ENCODE assay signal across 9 cellular contexts in the genomic region with DNA sequence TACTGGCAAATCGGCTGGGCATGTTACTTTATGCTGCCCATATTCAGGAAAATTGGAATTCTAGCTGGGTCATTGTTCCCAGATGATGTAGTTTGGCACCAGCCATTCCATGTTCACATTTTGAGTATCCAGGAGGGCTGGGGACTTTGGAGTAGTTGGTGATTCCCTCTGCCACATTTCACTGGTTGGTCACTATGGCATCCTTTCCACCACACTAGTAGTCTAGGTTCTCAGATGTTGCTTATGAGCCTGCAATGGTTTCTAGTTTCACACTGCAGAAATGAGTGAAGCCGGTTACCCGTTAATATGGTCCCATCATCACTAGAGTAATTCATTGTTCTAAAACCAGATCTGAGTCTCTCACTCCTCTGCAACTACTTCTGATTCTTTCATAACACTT. TPM values are rescaled to one million over a fixed set of nuclear protein-coding genes. Genes with fewer than 3 reads are reported as not detected.
DNase-seq lines count a peak whose midpoint lies in the region; ATAC-seq and TF ChIP-seq lines count a peak whose summit lies in the region.
"Had no signal": no experiment of that assay in that cellular context is flagged by ENCODE, and none has a peak within 500 bp of the region (broad histone marks: within the 10 kb centered on the region; RNA-seq: fewer than 3 reads in every experiment).

No MANE protein-coding gene starts in this region.

- no peak for TF ChIP-seq EP300 in stomach (IDR thresholded peaks at IDR 0.05)

- TF ChIP-seq POLR2A in heart left ventricle (IDR thresholded peaks at IDR 0.05) (no peak), stomach (IDR thresholded peaks at IDR 0.05) (no peak)

- TF ChIP-seq CTCF in heart left ventricle (IDR thresholded peaks at IDR 0.05) = no peak
- no peak for TF ChIP-seq CTCF in stomach (IDR thresholded peaks at IDR 0.05)

- H3K4me3 ChIP-seq in heart left ventricle (no peak overlapping the region), SK-N-MC (no peak overlapping the region), stomach (peak overlapping the region in 1 of 4 donors; percentile 3)

- ATAC-seq in heart left ventricle (no peak), Right ventricle myocardium inferior (no peak), HG03139 (IDR thresholded peaks at IDR 0.05; ENCODE audit: unreplicated experiment) (no peak)
- ATAC-seq: left lung had no signal

- H3K9ac ChIP-seq in SK-N-MC (ENCODE audit: insufficient read length) = no peak overlapping the region

- peak overlapping the region in 7 of 12 donors; percentile 6 to 96 (median 85) for H3K27ac ChIP-seq in heart left ventricle
- H3K27ac ChIP-seq in SK-N-MC = 0 out of 2 replicates have a peak overlapping the region, but pooled peaks have one; percentile 5
- H3K27ac ChIP-seq in epithelial cell of prostate = peak overlapping the region; percentile 84
- H3K27ac ChIP-seq in stomach = peak overlapping the region in 3 of 5 donors; percentile 61 to 81 (median 71)

- H3K36me3 ChIP-seq in heart left ventricle = no peaks in the 10 kb centered on the region
- H3K36me3 ChIP-seq in SK-N-MC (ENCODE audit: insufficient read depth, low read length) = no peaks in the 10 kb centered on the region
- no peaks in the 10 kb centered on the region for H3K36me3 ChIP-seq in stomach

- no peaks in the 10 kb centered on the region for H3K27me3 ChIP-seq in heart left ventricle
- no peaks in the 10 kb centered on the region for H3K27me3 ChIP-seq in stomach
- H3K27me3 ChIP-seq: left lung had no signal

- intact Hi-C loops in heart left ventricle (cut with DNase I) (loop anchor here in 6 of 10 donors (5.0 kb wide), 3 partner anchors 48 to 63 kb away; no protein-coding TSS in a partner anchor), Right ventricle myocardium inferior (cut with DNase I) (no loop called here), stomach (cut with DNase I; ENCODE audit: low total_unique reads) (no loop called here)

- H3K9me3 ChIP-seq in heart left ventricle (no peaks in the 10 kb centered on the region), SK-N-MC (ENCODE audit: low read depth, low read length) (no peaks in the 10 kb centered on the region), stomach (no peaks in the 10 kb centered on the region)
- H3K9me3 ChIP-seq: left lung had no signal

- H3K4me1 ChIP-seq in heart left ventricle (peaks cover 5 to 90% (median 74%) of the 10 kb centered on the region in 12 donors), stomach (peaks cover 50 to 91% (median 68%) of the 10 kb centered on the region in 4 donors)

- DNase-seq in heart left ventricle (no peak), Right ventricle myocardium inferior (ENCODE audit: missing footprints) (no peak), SK-N-MC (ENCODE audit: low read depth, low spot score) (no peak), epithelial cell of prostate (ENCODE audit: low read depth, low spot score) (no peak), stomach (no peak), DMS153 treated with DMSO at 0.1 percent for 48 hours (lab: John Stamatoyannopoulos, UW; ENCODE audit: unreplicated experiment) (no peak)
- DNase-seq in effector CD4-positive, alpha-beta T cell = no peak
- DNase-seq: left lung had no signal

- 83 to 93% (median 91%) methylated on average over 3 of the region's 3 CpGs for WGBS in heart left ventricle, 4 donors
- 79 to 89% (median 88%) methylated on average over 3 of the region's 3 CpGs for WGBS in stomach, 5 donors

RNA-seq across cellular contexts. Expression of a gene that starts 4.6 kb away (rescaled TPM):
- total RNA-seq in heart left ventricle (10 to 100 TPM; 24.2 to 63.3 (median 32.0) TPM), Right ventricle myocardium inferior (23.3 TPM), stomach (10 to 100 TPM; 13.9 to 26.8 (median 21.7) TPM)
- polyA plus RNA-seq in heart left ventricle (10 to 100 TPM; 18.5 to 93.8 TPM), stomach (10 to 100 TPM; 10.8 to 15.3 (median 13.8) TPM)

Comparison
In these comparisons a context has a peak if more than half of its experiments do, and no peak if none do; other contexts are left out.
1. intact Hi-C loops: an anchor here in heart left ventricle (5.0 kb wide); none called in Right ventricle myocardium inferior and stomach.
2. H3K27ac ChIP-seq: peak in every context shown above with its lines; median percentile 85 in heart left ventricle; 84 in epithelial cell of prostate; 71 in stomach; 5 in SK-N-MC.